Comparison of ENCODE assay signal across 11 cellular contexts in genomic region chrX:39144323-39144722, GRCh38.
A peak's percentile ranks its signal among the peaks of the same experiment; 100 is the strongest.
DNase-seq lines count a peak whose midpoint lies in the region; ATAC-seq and TF ChIP-seq lines count a peak whose summit lies in the region.
"Had no signal": no experiment of that assay in that cellular context is flagged by ENCODE, and none has a peak within 500 bp of the region (broad histone marks: within the 10 kb centered on the region; RNA-seq: fewer than 3 reads in every experiment).

No MANE protein-coding gene starts in this region.

- peak; percentile 66 for ATAC-seq in GM21367 (IDR thresholded peaks at IDR 0.05; ENCODE audit: unreplicated experiment)
- ATAC-seq in HG03159 (IDR thresholded peaks at IDR 0.05; ENCODE audit: unreplicated experiment) = peak; percentile 76

- H3K27ac ChIP-seq in DOHH2 (ENCODE audit: low read depth, low read length) (no peak overlapping the region), dorsolateral prefrontal cortex (no peak overlapping the region)

- DNase-seq in SIG-M5 treated with dmso at 0.1 percent for 504 hours (lab: John Stamatoyannopoulos, UW; ENCODE audit: unreplicated experiment) (peak; percentile 72), dorsolateral prefrontal cortex (no peak), EL (no peak), OCI-M1 (lab: John Stamatoyannopoulos, UW) (no peak)
- no peak for DNase-seq in activated CD8-positive, alpha-beta memory T cell treated with anti-CD3 and anti-CD28 coated beads, Interleukin-2, amount 50 U/mL, for 4 hours
- DNase-seq: activated naive CD8-positive, alpha-beta T cell treated with anti-CD3 and anti-CD28 coated beads, Interleukin-2, amount 10 ng/mL, durations not matched to agents 7 days and 5 days; GOT3 had no signal

- H3K36me3 ChIP-seq in DOHH2 (ENCODE audit: control insufficient read depth, low read length) = no peaks in the 10 kb centered on the region

- H3K4me1 ChIP-seq in DOHH2 (ENCODE audit: control insufficient read depth, low read length) = peaks cover 14% of the 10 kb centered on the region

- no peaks in the 10 kb centered on the region for H3K9me3 ChIP-seq in DOHH2 (ENCODE audit: control insufficient read depth, insufficient read depth, low read length)

- H3K4me3 ChIP-seq in DOHH2 (ENCODE audit: low read length) (no peak overlapping the region; the same call in 1 of the 2 replicates), dorsolateral prefrontal cortex (no peak overlapping the region)
- H3K4me3 ChIP-seq: smooth muscle cell had no signal

- no peaks in the 10 kb centered on the region for H3F3A ChIP-seq in DOHH2 (ENCODE audit: control insufficient read depth, insufficient read depth)

- peak overlapping the region; percentile 26 for H3K4me2 ChIP-seq in DOHH2 (ENCODE audit: low read length)
- H3K4me2 ChIP-seq: smooth muscle cell had no signal

- TF ChIP-seq CTCF in DOHH2 (IDR thresholded peaks at IDR 0.05; ENCODE audit: low read depth, low read length, poor library complexity, severe bottlenecking) = no peak
- no peak for TF ChIP-seq CTCF in dorsolateral prefrontal cortex (IDR thresholded peaks at IDR 0.05 in 54 of 56, conservative IDR thresholded peaks at IDR 0.05 in 2 of 56; ENCODE audit: low read depth in 1 of 56, partially characterized antibody in 56 of 56)

- H3K9me2 ChIP-seq in DOHH2 (replicated peaks; ENCODE audit: control insufficient read depth, low read length) = no peaks in the 10 kb centered on the region

- H3K27me3 ChIP-seq in DOHH2 (ENCODE audit: control insufficient read depth, low read length) = no peaks in the 10 kb centered on the region
- peaks cover 0 to 81% (median 20%) of the 10 kb centered on the region in 45 donors for H3K27me3 ChIP-seq in dorsolateral prefrontal cortex

- H4K20me1 ChIP-seq in DOHH2 (ENCODE audit: control insufficient read depth, insufficient read depth, low read depth, low read length) = no peaks in the 10 kb centered on the region

- H3K79me2 ChIP-seq in DOHH2 (ENCODE audit: control insufficient read depth, low read length) = no peaks in the 10 kb centered on the region

- intact Hi-C loops in dorsolateral prefrontal cortex (cut with DNase I) = loop anchor here (10.0 kb wide), 2 partner anchors 160 to 340 kb away; partner anchors contain the start of gene MID1IP1 (in 1 of the 2)
